ENCODE assay signal across 8 cellular contexts in genomic region chr6:159969204-159969912, GRCh38. TPM values are rescaled to one million over a fixed set of nuclear protein-coding genes. Genes with fewer than 3 reads are reported as not detected.
DNase-seq lines count a peak whose midpoint lies in the region; ATAC-seq lines count a peak whose summit lies in the region.

No MANE protein-coding gene starts in this region.

- H3K27me3 ChIP-seq in CD4-positive, CD25-positive, alpha-beta regulatory T cell (ENCODE audit: control insufficient read depth, insufficient read depth, low read length), result no peaks in the 10 kb centered on the region
- no peaks in the 10 kb centered on the region for H3K27me3 ChIP-seq in mucosa of rectum (ENCODE audit: control insufficient read depth in 2 of 2, insufficient read depth in 2 of 2, low read length in 2 of 2)

- peak overlapping the region; percentile 92 to 97 (median 95) for H3K4me3 Mint-ChIP-seq in CD4-positive, CD25-positive, alpha-beta regulatory T cell

- H3K36me3 Mint-ChIP-seq in CD4-positive, CD25-positive, alpha-beta regulatory T cell, result no peaks in the 10 kb centered on the region

- peak overlapping the region; percentile 80 for H3K4me3 ChIP-seq in CD4-positive, CD25-positive, alpha-beta regulatory T cell (ENCODE audit: low read depth, low read length)
- peak overlapping the region; percentile 79 to 80 for H3K4me3 ChIP-seq in mucosa of rectum (ENCODE audit: low read length in 2 of 2)
- H3K4me3 ChIP-seq in urinary bladder (ENCODE audit: low read depth, low read length), result peak overlapping the region; percentile 100

- H3K9me3 ChIP-seq in CD4-positive, CD25-positive, alpha-beta regulatory T cell (ENCODE audit: control insufficient read depth in 2 of 2, low read length in 2 of 2), result no peaks in the 10 kb centered on the region
- H3K9me3 ChIP-seq in mucosa of rectum (ENCODE audit: control insufficient read depth in 2 of 2, low read length in 2 of 2), result no peaks in the 10 kb centered on the region

- peak; percentile 16 to 25 (median 23) for DNase-seq in CD4-positive, CD25-positive, alpha-beta regulatory T cell
- DNase-seq in activated CD4-positive, CD25-positive, alpha-beta regulatory T cell (lab: John Stamatoyannopoulos, UW), result peak; percentile 3 to 52 (median 28)
- DNase-seq in effector CD8-positive, alpha-beta T cell (lab: John Stamatoyannopoulos, UW), result peak; percentile 29
- DNase-seq in cortex of kidney (lab: John Stamatoyannopoulos, UW), result no peak

- H3K36me3 ChIP-seq in CD4-positive, CD25-positive, alpha-beta regulatory T cell (ENCODE audit: control insufficient read depth, insufficient read depth, low read length), result no peaks in the 10 kb centered on the region
- H3K36me3 ChIP-seq in mucosa of rectum (ENCODE audit: control insufficient read depth in 2 of 2, insufficient read depth in 2 of 2, low read length in 2 of 2) (no peaks in the 10 kb centered on the region), urinary bladder (ENCODE audit: insufficient read depth) (no peaks in the 10 kb centered on the region)

- peaks cover 18 to 53% (median 46%) of the 10 kb centered on the region in 4 donors for H3K4me1 Mint-ChIP-seq in CD4-positive, CD25-positive, alpha-beta regulatory T cell

- peak overlapping the region in 2 of 3 donors; percentile 87 to 92 for H3K27ac Mint-ChIP-seq in CD4-positive, CD25-positive, alpha-beta regulatory T cell

- peaks cover 5% of the 10 kb centered on the region for H3K27me3 Mint-ChIP-seq in CD4-positive, CD25-positive, alpha-beta regulatory T cell

- ATAC-seq in CD4-positive, CD25-positive, alpha-beta regulatory T cell (ENCODE audit: low read depth in 2 of 2), result peak; percentile 44
- ATAC-seq in GM19438 (IDR thresholded peaks at IDR 0.05; ENCODE audit: low read depth, unreplicated experiment), result peak; percentile 37
- ATAC-seq in HG03442 (IDR thresholded peaks at IDR 0.05; ENCODE audit: unreplicated experiment), result peak; percentile 30

- no peaks in the 10 kb centered on the region for H3K9me3 Mint-ChIP-seq in CD4-positive, CD25-positive, alpha-beta regulatory T cell

- peak overlapping the region; percentile 77 to 97 for H3K9ac ChIP-seq in mucosa of rectum (ENCODE audit: low read depth in 1 of 2, low read length in 2 of 2)

- WGBS in urinary bladder, result under 1% methylated on average over 91 of the region's 91 CpGs

- peaks cover 52% of the 10 kb centered on the region for H3K4me1 ChIP-seq in CD4-positive, CD25-positive, alpha-beta regulatory T cell (ENCODE audit: control insufficient read depth, insufficient read depth, low read length, poor library complexity, severe bottlenecking)
- peaks cover 16% of the 10 kb centered on the region in 2 donors for H3K4me1 ChIP-seq in mucosa of rectum (ENCODE audit: control insufficient read depth in 2 of 2, insufficient read depth in 2 of 2, low read length in 2 of 2)
- H3K4me1 ChIP-seq in urinary bladder (ENCODE audit: insufficient read depth), result peaks cover 3% of the 10 kb centered on the region

- peak overlapping the region; percentile 58 for H3K27ac ChIP-seq in CD4-positive, CD25-positive, alpha-beta regulatory T cell (ENCODE audit: insufficient read depth, low read length, poor library complexity, severe bottlenecking)
- H3K27ac ChIP-seq in mucosa of rectum (ENCODE audit: low read depth in 2 of 2, low read length in 2 of 2) (peak overlapping the region; percentile 81 to 85), urinary bladder (ENCODE audit: low read depth) (peak overlapping the region; percentile 87)

RNA-seq across cellular contexts. Expression of gene IGF2R, which starts 0.5 kb away (rescaled TPM):
- total RNA-seq in CD4-positive, CD25-positive, alpha-beta regulatory T cell, result 71.2 TPM
- polyA plus RNA-seq in CD4-positive, CD25-positive, alpha-beta regulatory T cell, result 10 to 100 TPM in 2 of 4 donors, 1 to 10 TPM in 2; 8.8 to 13.4 (median 9.8) TPM
- 46.6 TPM for total RNA-seq in urinary bladder
- 32.1 TPM for polyA plus RNA-seq in urinary bladder
